15 cellular contexts compared by ENCODE assay signal in genomic region chr2:54465143-54465542, GRCh38.
"Had no signal": no experiment of that assay in that cellular context is flagged by ENCODE, and none has a peak within 500 bp of the region (broad histone marks: within the 10 kb centered on the region; RNA-seq: fewer than 3 reads in every experiment).

No MANE protein-coding gene starts in this region.

- H3K27ac ChIP-seq: breast epithelium, SK-N-MC, VCaP had no signal

- H3K27ac Mint-ChIP-seq: activated CD4-positive, alpha-beta memory T cell treated with anti-CD3 and anti-CD28 coated beads for 36 hours; activated naive CD8-positive, alpha-beta T cell treated with anti-CD3 and anti-CD28 coated beads for 36 hours; nephron progenitor cell; stimulated activated naive B cell treated with anti-CD40 and anti-IgM and Interleukin-4, amounts not matched to agents 10 μg/mL and 1 μg/mL and 100 μg/mL, for 72 hours; T-cell had no signal

- H3K4me3 ChIP-seq: breast epithelium, SK-N-MC, skin epidermis, suprapubic skin had no signal

- H3K36me3 Mint-ChIP-seq: activated CD4-positive, alpha-beta memory T cell treated with anti-CD3 and anti-CD28 coated beads for 36 hours; activated naive CD8-positive, alpha-beta T cell treated with anti-CD3 and anti-CD28 coated beads for 36 hours; stimulated activated naive B cell treated with anti-CD40 and anti-IgM and Interleukin-4, amounts not matched to agents 10 μg/mL and 1 μg/mL and 100 μg/mL, for 72 hours; T-cell had no signal

- H3K4me1 Mint-ChIP-seq: activated naive CD8-positive, alpha-beta T cell treated with anti-CD3 and anti-CD28 coated beads for 36 hours; T-cell had no signal

- H3K4me1 ChIP-seq: breast epithelium had no signal

- H3K9me3 Mint-ChIP-seq: activated CD4-positive, alpha-beta memory T cell treated with anti-CD3 and anti-CD28 coated beads for 36 hours; activated naive CD8-positive, alpha-beta T cell treated with anti-CD3 and anti-CD28 coated beads for 36 hours; nephron progenitor cell; stimulated activated naive B cell treated with anti-CD40 and anti-IgM and Interleukin-4, amounts not matched to agents 10 μg/mL and 1 μg/mL and 100 μg/mL, for 72 hours; T-cell had no signal

- H3K4me3 Mint-ChIP-seq: activated CD4-positive, alpha-beta memory T cell treated with anti-CD3 and anti-CD28 coated beads for 36 hours; activated naive CD8-positive, alpha-beta T cell treated with anti-CD3 and anti-CD28 coated beads for 36 hours; nephron progenitor cell; stimulated activated naive B cell treated with anti-CD40 and anti-IgM and Interleukin-4, amounts not matched to agents 10 μg/mL and 1 μg/mL and 100 μg/mL, for 72 hours; T-cell had no signal

- ATAC-seq: stimulated activated naive B cell treated with anti-CD40 and anti-IgM and Interleukin-4, amounts not matched to agents 10 μg/mL and 1 μg/mL and 100 μg/mL, for 72 hours; T-cell had no signal

- H3K36me3 ChIP-seq: breast epithelium, suprapubic skin had no signal

- H3K27me3 ChIP-seq: breast epithelium, suprapubic skin had no signal

- H3K9me3 ChIP-seq: breast epithelium, suprapubic skin had no signal

- DNase-seq: activated CD4-positive, alpha-beta memory T cell treated with anti-CD3 and anti-CD28 coated beads for 36 hours; activated gamma-delta T cell treated with Interleukin-2 at 50 U/mL for 16 hours; activated naive CD8-positive, alpha-beta T cell treated with anti-CD3 and anti-CD28 coated beads for 36 hours; activated T-cell treated with anti-CD3 and anti-CD28 coated beads, Interleukin-2, amount 50 U/mL, for 48 hours; anterior cingulate cortex; hypothalamus; nephron progenitor cell; stimulated activated naive B cell treated with anti-CD40 and anti-IgM and Interleukin-4, amounts not matched to agents 10 μg/mL and 1 μg/mL and 100 μg/mL, for 72 hours; T-cell; T1000 had no signal
